In the genomic region with DNA sequence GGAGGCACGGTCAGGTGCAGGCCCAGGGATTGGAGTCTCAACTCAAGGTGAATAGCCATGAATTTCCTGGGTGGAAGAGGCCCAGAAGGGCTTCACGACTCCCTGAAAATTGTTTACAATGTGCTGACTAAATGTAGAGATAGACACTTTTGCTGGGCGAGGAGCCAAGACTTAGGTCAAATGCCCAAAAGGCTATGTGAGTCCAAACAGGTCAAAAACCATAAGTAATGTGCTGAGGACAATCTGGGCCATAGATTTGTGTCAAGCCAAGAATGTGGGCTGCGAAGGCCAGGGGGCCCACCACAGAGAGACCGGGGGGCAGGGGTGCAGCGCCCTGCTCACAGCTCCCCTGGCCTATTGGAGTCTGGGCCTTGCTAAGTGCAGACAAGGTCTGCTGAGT, we compare ENCODE assay signal across 1 cellular context.
TF ChIP-seq lines count a peak whose summit lies in the region.

No MANE protein-coding gene starts in this region.

TF ChIP-seq in HepG2, 621 proteins besides CTCF, POLR2A, EP300 and RAD21 (continued from another document):
- TF ChIP-seq, protein P1, sequence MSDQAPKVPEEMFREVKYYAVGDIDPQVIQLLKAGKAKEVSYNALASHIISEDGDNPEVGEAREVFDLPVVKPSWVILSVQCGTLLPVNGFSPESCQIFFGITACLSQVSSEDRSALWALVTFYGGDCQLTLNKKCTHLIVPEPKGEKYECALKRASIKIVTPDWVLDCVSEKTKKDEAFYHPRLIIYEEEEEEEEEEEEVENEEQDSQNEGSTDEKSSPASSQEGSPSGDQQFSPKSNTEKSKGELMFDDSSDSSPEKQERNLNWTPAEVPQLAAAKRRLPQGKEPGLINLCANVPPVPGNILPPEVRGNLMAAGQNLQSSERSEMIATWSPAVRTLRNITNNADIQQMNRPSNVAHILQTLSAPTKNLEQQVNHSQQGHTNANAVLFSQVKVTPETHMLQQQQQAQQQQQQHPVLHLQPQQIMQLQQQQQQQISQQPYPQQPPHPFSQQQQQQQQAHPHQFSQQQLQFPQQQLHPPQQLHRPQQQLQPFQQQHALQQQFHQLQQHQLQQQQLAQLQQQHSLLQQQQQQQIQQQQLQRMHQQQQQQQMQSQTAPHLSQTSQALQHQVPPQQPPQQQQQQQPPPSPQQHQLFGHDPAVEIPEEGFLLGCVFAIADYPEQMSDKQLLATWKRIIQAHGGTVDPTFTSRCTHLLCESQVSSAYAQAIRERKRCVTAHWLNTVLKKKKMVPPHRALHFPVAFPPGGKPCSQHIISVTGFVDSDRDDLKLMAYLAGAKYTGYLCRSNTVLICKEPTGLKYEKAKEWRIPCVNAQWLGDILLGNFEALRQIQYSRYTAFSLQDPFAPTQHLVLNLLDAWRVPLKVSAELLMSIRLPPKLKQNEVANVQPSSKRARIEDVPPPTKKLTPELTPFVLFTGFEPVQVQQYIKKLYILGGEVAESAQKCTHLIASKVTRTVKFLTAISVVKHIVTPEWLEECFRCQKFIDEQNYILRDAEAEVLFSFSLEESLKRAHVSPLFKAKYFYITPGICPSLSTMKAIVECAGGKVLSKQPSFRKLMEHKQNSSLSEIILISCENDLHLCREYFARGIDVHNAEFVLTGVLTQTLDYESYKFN (CRISPR knock-in tag; conservative IDR thresholded peaks at IDR 0.05), result 0 out of 2 replicates have a peak, but pooled peaks have one; percentile 16
- TF ChIP-seq KMT2B (CRISPR knock-in tag; IDR thresholded peaks at IDR 0.05) (no peak), MAFK (conservative IDR thresholded peaks at IDR 0.05 in 1 of 2, IDR thresholded peaks at IDR 0.05 in 1 of 2; ENCODE audit: low read length in 2 of 2) (0 out of 4 replicates have a peak, but pooled peaks of 1 of the 2 experiments have one; percentile 0)
- TF ChIP-seq, protein P2, sequence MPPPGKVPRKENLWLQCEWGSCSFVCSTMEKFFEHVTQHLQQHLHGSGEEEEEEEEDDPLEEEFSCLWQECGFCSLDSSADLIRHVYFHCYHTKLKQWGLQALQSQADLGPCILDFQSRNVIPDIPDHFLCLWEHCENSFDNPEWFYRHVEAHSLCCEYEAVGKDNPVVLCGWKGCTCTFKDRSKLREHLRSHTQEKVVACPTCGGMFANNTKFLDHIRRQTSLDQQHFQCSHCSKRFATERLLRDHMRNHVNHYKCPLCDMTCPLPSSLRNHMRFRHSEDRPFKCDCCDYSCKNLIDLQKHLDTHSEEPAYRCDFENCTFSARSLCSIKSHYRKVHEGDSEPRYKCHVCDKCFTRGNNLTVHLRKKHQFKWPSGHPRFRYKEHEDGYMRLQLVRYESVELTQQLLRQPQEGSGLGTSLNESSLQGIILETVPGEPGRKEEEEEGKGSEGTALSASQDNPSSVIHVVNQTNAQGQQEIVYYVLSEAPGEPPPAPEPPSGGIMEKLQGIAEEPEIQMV (CRISPR knock-in tag; IDR thresholded peaks at IDR 0.05; ENCODE audit: low read depth), result no peak
TF ChIP-seq in HepG2: peak in this region for 2.
